25 cellular contexts compared by ENCODE assay signal in genomic region chr4:1416051-1416947, GRCh38. TPM values are rescaled to one million over a fixed set of nuclear protein-coding genes. Genes with fewer than 3 reads are reported as not detected.
DNase-seq lines count a peak whose midpoint lies in the region; ATAC-seq and TF ChIP-seq lines count a peak whose summit lies in the region.
"Had no signal": no experiment of that assay in that cellular context is flagged by ENCODE, and none has a peak within 500 bp of the region (broad histone marks: within the 10 kb centered on the region; RNA-seq: fewer than 3 reads in every experiment).

No MANE protein-coding gene starts in this region.

- peaks cover 13% of the 10 kb centered on the region for H3K27me3 Mint-ChIP-seq in activated CD8-positive, alpha-beta T cell treated with anti-CD3 and anti-CD28 coated beads, Interleukin-2, amount 10 ng/mL, durations not matched to agents 7 days and 5 days (ENCODE audit: low read depth)
- peaks cover 44% of the 10 kb centered on the region for H3K27me3 Mint-ChIP-seq in activated CD8-positive, alpha-beta T cell treated with anti-CD3 and anti-CD28 coated beads for 36 hours
- peaks cover 6% of the 10 kb centered on the region for H3K27me3 Mint-ChIP-seq in osteocyte (ENCODE audit: unreplicated experiment)

- no peak for TF ChIP-seq CTCF in activated CD8-positive, alpha-beta T cell treated with anti-CD3 and anti-CD28 coated beads for 36 hours (IDR thresholded peaks at IDR 0.05)
- no peak for TF ChIP-seq CTCF in GM20000 (IDR thresholded peaks at IDR 0.05; ENCODE audit: extremely low read depth, missing control alignments)
- no peak for TF ChIP-seq CTCF in dorsolateral prefrontal cortex (IDR thresholded peaks at IDR 0.05 in 54 of 56, conservative IDR thresholded peaks at IDR 0.05 in 2 of 56; ENCODE audit: low read depth in 1 of 56, partially characterized antibody in 56 of 56)
- no peak for TF ChIP-seq CTCF in osteocyte (IDR thresholded peaks at IDR 0.05)
- no peak for TF ChIP-seq CTCF in GM10266 (IDR thresholded peaks at IDR 0.05; ENCODE audit: control insufficient read depth, insufficient read depth, low read depth, missing control alignments)

- ATAC-seq in activated CD8-positive, alpha-beta T cell treated with anti-CD3 and anti-CD28 coated beads, Interleukin-2, amount 10 ng/mL, durations not matched to agents 7 days and 5 days, result no peak
- ATAC-seq in activated CD8-positive, alpha-beta T cell treated with anti-CD3 and anti-CD28 coated beads for 36 hours, result no peak
- no peak for ATAC-seq in HG03460 (IDR thresholded peaks at IDR 0.05; ENCODE audit: unreplicated experiment)
- ATAC-seq: A549 had no signal

- H3K9me3 Mint-ChIP-seq in activated CD8-positive, alpha-beta T cell treated with anti-CD3 and anti-CD28 coated beads, Interleukin-2, amount 10 ng/mL, durations not matched to agents 7 days and 5 days (ENCODE audit: insufficient read depth), result no peaks in the 10 kb centered on the region
- no peaks in the 10 kb centered on the region for H3K9me3 Mint-ChIP-seq in activated CD8-positive, alpha-beta T cell treated with anti-CD3 and anti-CD28 coated beads for 36 hours
- no peaks in the 10 kb centered on the region for H3K9me3 Mint-ChIP-seq in osteocyte (ENCODE audit: unreplicated experiment)
- H3K9me3 Mint-ChIP-seq: activated B cell treated with CpG ODN at 0.5 μM for 24 hours had no signal

- H3K27ac ChIP-seq in dorsolateral prefrontal cortex, result no peak overlapping the region
- H3K27ac ChIP-seq: A549, BLaER1, SJSA1 had no signal

- H3K36me3 Mint-ChIP-seq in activated CD8-positive, alpha-beta T cell treated with anti-CD3 and anti-CD28 coated beads, Interleukin-2, amount 10 ng/mL, durations not matched to agents 7 days and 5 days (ENCODE audit: low read depth), result no peaks in the 10 kb centered on the region
- no peaks in the 10 kb centered on the region for H3K36me3 Mint-ChIP-seq in activated CD8-positive, alpha-beta T cell treated with anti-CD3 and anti-CD28 coated beads for 36 hours (ENCODE audit: low read depth)
- no peaks in the 10 kb centered on the region for H3K36me3 Mint-ChIP-seq in osteocyte (ENCODE audit: unreplicated experiment)
- H3K36me3 Mint-ChIP-seq: naive B cell had no signal

- CTCF ChIA-PET in activated CD8-positive, alpha-beta T cell treated with anti-CD3 and anti-CD28 coated beads, Interleukin-2, amount 10 ng/mL, durations not matched to agents 7 days and 5 days (lab: Charles Lee), result no interaction called here
- CTCF ChIA-PET in activated CD8-positive, alpha-beta T cell treated with anti-CD3 and anti-CD28 coated beads for 36 hours (lab: Charles Lee), result no interaction called here

- H3K4me1 Mint-ChIP-seq in activated CD8-positive, alpha-beta T cell treated with anti-CD3 and anti-CD28 coated beads, Interleukin-2, amount 10 ng/mL, durations not matched to agents 7 days and 5 days (ENCODE audit: low read depth), result no peaks in the 10 kb centered on the region
- H3K4me1 Mint-ChIP-seq in activated CD8-positive, alpha-beta T cell treated with anti-CD3 and anti-CD28 coated beads for 36 hours (ENCODE audit: low read depth), result peaks cover 2% of the 10 kb centered on the region
- H3K4me1 Mint-ChIP-seq in osteocyte (ENCODE audit: unreplicated experiment), result no peaks in the 10 kb centered on the region
- H3K4me1 Mint-ChIP-seq: activated B cell treated with CpG ODN at 0.5 μM for 24 hours had no signal

- no peak overlapping the region for H3K4me3 ChIP-seq in dorsolateral prefrontal cortex
- H3K4me3 ChIP-seq: A549, BLaER1, SJSA1 had no signal

- peaks cover 0 to 85% (median 67%) of the 10 kb centered on the region in 45 donors for H3K27me3 ChIP-seq in dorsolateral prefrontal cortex
- H3K27me3 ChIP-seq: SJSA1 had no signal

- POLR2A ChIA-PET in activated CD8-positive, alpha-beta T cell treated with anti-CD3 and anti-CD28 coated beads, Interleukin-2, amount 10 ng/mL, durations not matched to agents 7 days and 5 days (lab: Charles Lee), result no interaction called here
- POLR2A ChIA-PET in activated CD8-positive, alpha-beta T cell treated with anti-CD3 and anti-CD28 coated beads for 36 hours (lab: Charles Lee), result no interaction called here

- no peak overlapping the region for H3K4me3 Mint-ChIP-seq in activated CD8-positive, alpha-beta T cell treated with anti-CD3 and anti-CD28 coated beads, Interleukin-2, amount 10 ng/mL, durations not matched to agents 7 days and 5 days
- H3K4me3 Mint-ChIP-seq in activated CD8-positive, alpha-beta T cell treated with anti-CD3 and anti-CD28 coated beads for 36 hours, result no peak overlapping the region
- H3K4me3 Mint-ChIP-seq in osteocyte (ENCODE audit: unreplicated experiment), result no peak overlapping the region
- H3K4me3 Mint-ChIP-seq: activated B cell treated with CpG ODN at 0.5 μM for 24 hours had no signal

- intact Hi-C loops in activated CD8-positive, alpha-beta T cell treated with anti-CD3 and anti-CD28 coated beads for 36 hours (cut with micrococcal nuclease), result no loop called here
- intact Hi-C loops in dorsolateral prefrontal cortex (cut with DNase I), result no loop called here

- no peak overlapping the region for H3K27ac Mint-ChIP-seq in activated CD8-positive, alpha-beta T cell treated with anti-CD3 and anti-CD28 coated beads, Interleukin-2, amount 10 ng/mL, durations not matched to agents 7 days and 5 days
- no peak overlapping the region for H3K27ac Mint-ChIP-seq in activated CD8-positive, alpha-beta T cell treated with anti-CD3 and anti-CD28 coated beads for 36 hours
- H3K27ac Mint-ChIP-seq in osteocyte (ENCODE audit: unreplicated experiment), result no peak overlapping the region
- H3K27ac Mint-ChIP-seq: activated B cell treated with CpG ODN at 0.5 μM for 24 hours had no signal

- peak; percentile 12 for DNase-seq in activated CD8-positive, alpha-beta T cell treated with anti-CD3 and anti-CD28 coated beads, Interleukin-2, amount 10 ng/mL, durations not matched to agents 7 days and 5 days
- DNase-seq in activated CD8-positive, alpha-beta T cell treated with anti-CD3 and anti-CD28 coated beads for 36 hours, result no peak
- DNase-seq in GM20000 (ENCODE audit: low spot score) (peak; percentile 10), dorsolateral prefrontal cortex (peak in 6 of 10 donors; percentile 1 to 33 (median 24)), osteocyte (ENCODE audit: extremely low spot score, unreplicated experiment) (peak; percentile 83), dedifferentiated amniotic fluid mesenchymal stem cell (ENCODE audit: extremely low spot score) (no peak), GM10266 (ENCODE audit: extremely low spot score) (no peak)
- DNase-seq: activated B cell treated with CpG ODN at 0.5 μM for 24 hours; amniotic stem cell; Calu3; central memory CD4-positive, alpha-beta T cell; mammary epithelial cell; naive B cell; NCI-H1436 treated with DMSO at 0.1 percent for 48 hours; NCI-H2171 treated with DMSO at 0.1 percent for 48 hours; NCI-H748 treated with DMSO at 0.1 percent for 48 hours; stimulated activated CD4-positive, alpha-beta T cell treated with anti-CD3 and anti-CD28 coated beads, Interleukin-2, amount 100 ng/mL, for 48 hours had no signal

RNA-seq across cellular contexts. Expression of gene NKX1-1, which starts 10.1 kb away (rescaled TPM):
- not detected for total RNA-seq in activated CD8-positive, alpha-beta T cell treated with anti-CD3 and anti-CD28 coated beads, Interleukin-2, amount 10 ng/mL, durations not matched to agents 7 days and 5 days
- not detected for total RNA-seq in activated CD8-positive, alpha-beta T cell treated with anti-CD3 and anti-CD28 coated beads for 36 hours
- not detected for total RNA-seq in dorsolateral prefrontal cortex
- total RNA-seq in osteocyte, result not detected in 2 replicates
- total RNA-seq: activated B cell treated with CpG ODN at 0.5 μM for 24 hours, Calu3, H4, mammary epithelial cell, OCI-LY7, SJSA1, skeletal muscle tissue, ureter had no signal

Comparison
In these comparisons a context has a peak if more than half of its experiments do, and no peak if none do; other contexts are left out.
1. DNase-seq: peak in activated CD8-positive, alpha-beta T cell treated with anti-CD3 and anti-CD28 coated beads, Interleukin-2, amount 10 ng/mL, durations not matched to agents 7 days and 5 days (single experiment), GM20000 (single experiment), dorsolateral prefrontal cortex (6 of 10) and osteocyte (single experiment); none in activated CD8-positive, alpha-beta T cell treated with anti-CD3 and anti-CD28 coated beads for 36 hours (single experiment), dedifferentiated amniotic fluid mesenchymal stem cell (single experiment) and GM10266 (single experiment).